Comparison of ENCODE assay signal across 1 cellular context in the genomic region with DNA sequence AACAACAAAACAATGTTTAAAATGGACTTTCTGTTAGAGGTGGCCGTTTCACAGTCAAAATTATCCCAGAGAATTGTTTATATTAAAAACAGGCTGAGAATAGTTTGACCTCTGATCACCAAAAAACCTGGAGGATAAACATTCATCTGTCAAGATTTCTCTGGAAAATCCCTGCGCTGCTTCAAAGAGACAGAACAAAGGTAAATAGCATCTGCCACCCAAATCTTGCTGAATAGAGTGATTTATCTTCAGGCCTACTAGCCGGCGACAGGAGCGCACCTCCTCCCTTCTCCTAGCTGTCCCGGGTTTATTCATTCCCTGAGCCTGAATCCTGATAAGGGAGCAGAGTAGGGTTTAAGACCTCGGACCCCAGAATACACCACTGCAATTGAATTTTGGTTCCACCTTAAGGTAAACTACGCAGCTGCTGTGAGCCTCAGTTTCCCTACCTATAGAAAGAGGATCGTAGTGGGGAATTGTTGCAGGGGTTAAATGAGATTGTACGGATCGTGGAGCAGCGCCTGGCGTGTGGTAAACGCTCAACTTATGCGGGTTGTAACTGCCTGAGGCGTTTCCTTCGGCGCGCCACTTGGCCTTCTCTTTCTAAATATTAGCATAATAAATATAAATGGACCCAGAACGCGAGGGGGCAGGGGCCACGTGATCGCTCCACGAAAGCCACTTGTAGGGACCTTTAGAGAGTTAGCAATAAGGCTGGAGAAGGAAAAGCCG.
TF ChIP-seq lines count a peak whose summit lies in the region.

No MANE protein-coding gene starts in this region.

TF ChIP-seq in K562, 482 proteins besides CTCF, POLR2A, EP300 and RAD21 (continued from another document and continues in another):
- TF ChIP-seq, protein P1, sequence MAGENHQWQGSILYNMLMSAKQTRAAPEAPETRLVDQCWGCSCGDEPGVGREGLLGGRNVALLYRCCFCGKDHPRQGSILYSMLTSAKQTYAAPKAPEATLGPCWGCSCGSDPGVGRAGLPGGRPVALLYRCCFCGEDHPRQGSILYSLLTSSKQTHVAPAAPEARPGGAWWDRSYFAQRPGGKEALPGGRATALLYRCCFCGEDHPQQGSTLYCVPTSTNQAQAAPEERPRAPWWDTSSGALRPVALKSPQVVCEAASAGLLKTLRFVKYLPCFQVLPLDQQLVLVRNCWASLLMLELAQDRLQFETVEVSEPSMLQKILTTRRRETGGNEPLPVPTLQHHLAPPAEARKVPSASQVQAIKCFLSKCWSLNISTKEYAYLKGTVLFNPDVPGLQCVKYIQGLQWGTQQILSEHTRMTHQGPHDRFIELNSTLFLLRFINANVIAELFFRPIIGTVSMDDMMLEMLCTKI (IDR thresholded peaks at IDR 0.05; ENCODE audit: partially characterized antibody), result no peak
- TF ChIP-seq COPS2 (conservative IDR thresholded peaks at IDR 0.05) (no peak), CHD4 (IDR thresholded peaks at IDR 0.05; ENCODE audit: insufficient read depth, insufficient replicate concordance, low read depth, low read length, poor library complexity, severe bottlenecking) (no peak), HCFC1 (IDR thresholded peaks at IDR 0.05; ENCODE audit: low read depth, low read length) (no peak), ZNF175 (CRISPR knock-in tag; IDR thresholded peaks at IDR 0.05; ENCODE audit: low read depth) (no peak), GTF2A2 (tag; IDR thresholded peaks at IDR 0.05) (no peak), ZNF445 (CRISPR knock-in tag; IDR thresholded peaks at IDR 0.05; ENCODE audit: low read depth) (no peak), KDM4B (IDR thresholded peaks at IDR 0.05; ENCODE audit: borderline replicate concordance in 2 of 2, low read depth in 1 of 2) (no peak), ZFP1 (CRISPR knock-in tag; IDR thresholded peaks at IDR 0.05) (no peak), ETS2 (tag; IDR thresholded peaks at IDR 0.05; ENCODE audit: borderline replicate concordance, poor library complexity, severe bottlenecking) (no peak), CEBPB (tag; IDR thresholded peaks at IDR 0.05) (no peak), ZNF165 (CRISPR knock-in tag; IDR thresholded peaks at IDR 0.05; ENCODE audit: borderline replicate concordance) (no peak), SRSF7 (optimal IDR thresholded peaks at IDR 0.05; ENCODE audit: low read depth, low read length) (no peak), ZSCAN29 (IDR thresholded peaks at IDR 0.05) (peak; percentile 47; the same call in 1 of the 2 replicates), RHOXF2B (CRISPR knock-in tag; conservative IDR thresholded peaks at IDR 0.05) (no peak), ADNP (tag; IDR thresholded peaks at IDR 0.05) (no peak), ZNF766 (CRISPR knock-in tag; conservative IDR thresholded peaks at IDR 0.05) (no peak), MTA3 (IDR thresholded peaks at IDR 0.05; ENCODE audit: borderline replicate concordance) (peak; percentile 86), TRIM24 (IDR thresholded peaks at IDR 0.05) (peak in 1 of 2 experiments; percentile 14; a peak in 1 of 4 replicates), RFX7 (CRISPR knock-in tag; IDR thresholded peaks at IDR 0.05) (peak; percentile 68; the same call in 1 of the 2 replicates), ZNF324 (CRISPR knock-in tag; IDR thresholded peaks at IDR 0.05) (no peak), FOSL1 (tag; conservative IDR thresholded peaks at IDR 0.05) (no peak), MYC (IDR thresholded peaks at IDR 0.05; ENCODE audit: low read depth, low read length) (peak; percentile 55; the same call in 1 of the 2 replicates), MYC (CRISPR knock-in tag; IDR thresholded peaks at IDR 0.05; ENCODE audit: borderline replicate concordance, low read depth) (no peak), SRSF9 (IDR thresholded peaks at IDR 0.05; ENCODE audit: borderline replicate concordance, low read depth, low read length) (no peak), GTF2E2 (tag; IDR thresholded peaks at IDR 0.05) (no peak), ZNF12 (CRISPR knock-in tag; IDR thresholded peaks at IDR 0.05) (no peak), POLR2G (IDR thresholded peaks at IDR 0.05; ENCODE audit: low read depth, low read length) (no peak), ZBTB8A (IDR thresholded peaks at IDR 0.05; ENCODE audit: partially characterized antibody) (no peak), PPARD (CRISPR knock-in tag; IDR thresholded peaks at IDR 0.05) (no peak), HNRNPLL (IDR thresholded peaks at IDR 0.05; ENCODE audit: low read depth, low read length, poor library complexity, severe bottlenecking) (peak; percentile 70), TEAD2 (tag; IDR thresholded peaks at IDR 0.05) (no peak), PHB2 (IDR thresholded peaks at IDR 0.05; ENCODE audit: low read depth) (no peak), KHSRP (IDR thresholded peaks at IDR 0.05) (no peak), CAMTA2 (CRISPR knock-in tag; conservative IDR thresholded peaks at IDR 0.05) (no peak), ZNF778 (CRISPR knock-in tag; IDR thresholded peaks at IDR 0.05) (no peak), NFYB (IDR thresholded peaks at IDR 0.05; ENCODE audit: extremely low read depth, insufficient read length) (no peak), TGIF2 (CRISPR knock-in tag; IDR thresholded peaks at IDR 0.05) (no peak), NELFE (IDR thresholded peaks at IDR 0.05; ENCODE audit: insufficient read depth, insufficient read length) (no peak), HMGN3 (IDR thresholded peaks at IDR 0.05; ENCODE audit: borderline replicate concordance, extremely low read depth, insufficient read length, low read depth, low read length) (no peak), L3MBTL2 (IDR thresholded peaks at IDR 0.05) (peak; percentile 68; the same call in 1 of the 2 replicates), ZKSCAN1 (IDR thresholded peaks at IDR 0.05; ENCODE audit: low read depth, low read length) (no peak), ZNF717 (CRISPR knock-in tag; IDR thresholded peaks at IDR 0.05) (no peak)
- TF ChIP-seq, protein P2, sequence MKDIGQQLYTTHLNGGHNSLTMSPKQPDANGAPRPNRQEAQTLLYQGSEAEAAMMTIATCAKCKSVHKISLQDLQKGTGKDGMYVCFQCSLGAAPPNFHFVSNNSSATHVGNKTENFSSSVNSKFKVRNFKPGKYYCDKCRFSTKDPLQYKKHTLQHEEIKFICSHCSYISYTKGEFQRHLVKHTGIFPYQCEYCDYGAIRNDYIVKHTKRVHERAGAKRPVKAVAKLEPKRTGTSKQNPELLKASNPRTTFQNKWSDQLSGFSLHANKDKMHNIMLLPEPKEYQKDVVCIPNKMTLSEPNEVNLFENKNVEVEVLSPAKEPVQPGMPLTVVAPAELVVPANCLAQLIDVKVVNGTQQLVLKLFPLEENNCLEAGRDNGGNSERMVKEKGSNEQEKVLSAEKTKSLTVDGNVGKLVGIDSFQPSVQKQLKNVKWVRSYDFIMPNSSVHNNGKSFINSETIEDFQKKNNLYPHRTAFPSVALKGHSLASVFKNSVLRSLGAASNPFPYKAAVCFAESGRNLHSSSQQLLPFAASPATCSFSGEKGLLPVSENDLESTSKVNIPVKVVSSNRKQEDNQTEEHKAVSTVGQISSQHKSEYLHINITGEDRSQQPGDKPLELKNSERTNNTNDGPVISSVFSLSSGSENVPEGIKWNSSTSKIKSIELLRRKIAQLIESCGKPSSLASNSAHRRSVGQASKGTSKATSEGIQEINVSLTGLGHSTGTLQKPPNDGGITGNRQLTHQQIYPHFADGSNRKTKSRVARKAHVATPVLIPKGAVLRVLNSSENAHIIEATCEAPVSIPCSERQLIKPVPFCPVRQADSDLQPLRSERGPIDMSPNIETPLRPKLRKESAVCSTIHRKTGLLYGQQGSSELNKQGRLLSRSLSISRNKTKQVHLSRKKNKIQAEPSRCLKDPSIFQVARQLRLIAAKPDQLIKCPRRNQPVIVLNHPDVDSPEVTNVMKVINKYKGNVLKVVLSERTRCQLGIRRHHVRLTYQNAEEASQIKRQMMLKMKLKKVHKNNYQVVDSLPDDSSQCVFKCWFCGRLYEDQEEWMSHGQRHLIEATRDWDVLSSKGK (CRISPR knock-in tag; IDR thresholded peaks at IDR 0.05), result no peak
- TF ChIP-seq, protein P3, sequence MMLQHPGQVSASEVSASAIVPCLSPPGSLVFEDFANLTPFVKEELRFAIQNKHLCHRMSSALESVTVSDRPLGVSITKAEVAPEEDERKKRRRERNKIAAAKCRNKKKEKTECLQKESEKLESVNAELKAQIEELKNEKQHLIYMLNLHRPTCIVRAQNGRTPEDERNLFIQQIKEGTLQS (IDR thresholded peaks at IDR 0.05), result no peak
- TF ChIP-seq, protein P3 (CRISPR knock-in tag; conservative IDR thresholded peaks at IDR 0.05), result no peak
- TF ChIP-seq, protein P4, sequence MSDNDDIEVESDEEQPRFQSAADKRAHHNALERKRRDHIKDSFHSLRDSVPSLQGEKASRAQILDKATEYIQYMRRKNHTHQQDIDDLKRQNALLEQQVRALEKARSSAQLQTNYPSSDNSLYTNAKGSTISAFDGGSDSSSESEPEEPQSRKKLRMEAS (CRISPR knock-in tag; IDR thresholded peaks at IDR 0.05), result peak; percentile 61
- TF ChIP-seq, protein P5, sequence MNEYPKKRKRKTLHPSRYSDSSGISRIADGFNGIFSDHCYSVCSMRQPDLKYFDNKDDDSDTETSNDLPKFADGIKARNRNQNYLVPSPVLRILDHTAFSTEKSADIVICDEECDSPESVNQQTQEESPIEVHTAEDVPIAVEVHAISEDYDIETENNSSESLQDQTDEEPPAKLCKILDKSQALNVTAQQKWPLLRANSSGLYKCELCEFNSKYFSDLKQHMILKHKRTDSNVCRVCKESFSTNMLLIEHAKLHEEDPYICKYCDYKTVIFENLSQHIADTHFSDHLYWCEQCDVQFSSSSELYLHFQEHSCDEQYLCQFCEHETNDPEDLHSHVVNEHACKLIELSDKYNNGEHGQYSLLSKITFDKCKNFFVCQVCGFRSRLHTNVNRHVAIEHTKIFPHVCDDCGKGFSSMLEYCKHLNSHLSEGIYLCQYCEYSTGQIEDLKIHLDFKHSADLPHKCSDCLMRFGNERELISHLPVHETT (CRISPR knock-in tag; conservative IDR thresholded peaks at IDR 0.05 in 1 of 2, IDR thresholded peaks at IDR 0.05 in 1 of 2), result no peak
- TF ChIP-seq, protein P6, sequence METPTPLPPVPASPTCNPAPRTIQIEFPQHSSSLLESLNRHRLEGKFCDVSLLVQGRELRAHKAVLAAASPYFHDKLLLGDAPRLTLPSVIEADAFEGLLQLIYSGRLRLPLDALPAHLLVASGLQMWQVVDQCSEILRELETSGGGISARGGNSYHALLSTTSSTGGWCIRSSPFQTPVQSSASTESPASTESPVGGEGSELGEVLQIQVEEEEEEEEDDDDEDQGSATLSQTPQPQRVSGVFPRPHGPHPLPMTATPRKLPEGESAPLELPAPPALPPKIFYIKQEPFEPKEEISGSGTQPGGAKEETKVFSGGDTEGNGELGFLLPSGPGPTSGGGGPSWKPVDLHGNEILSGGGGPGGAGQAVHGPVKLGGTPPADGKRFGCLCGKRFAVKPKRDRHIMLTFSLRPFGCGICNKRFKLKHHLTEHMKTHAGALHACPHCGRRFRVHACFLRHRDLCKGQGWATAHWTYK (CRISPR knock-in tag; IDR thresholded peaks at IDR 0.05), result no peak
- TF ChIP-seq, protein P7, sequence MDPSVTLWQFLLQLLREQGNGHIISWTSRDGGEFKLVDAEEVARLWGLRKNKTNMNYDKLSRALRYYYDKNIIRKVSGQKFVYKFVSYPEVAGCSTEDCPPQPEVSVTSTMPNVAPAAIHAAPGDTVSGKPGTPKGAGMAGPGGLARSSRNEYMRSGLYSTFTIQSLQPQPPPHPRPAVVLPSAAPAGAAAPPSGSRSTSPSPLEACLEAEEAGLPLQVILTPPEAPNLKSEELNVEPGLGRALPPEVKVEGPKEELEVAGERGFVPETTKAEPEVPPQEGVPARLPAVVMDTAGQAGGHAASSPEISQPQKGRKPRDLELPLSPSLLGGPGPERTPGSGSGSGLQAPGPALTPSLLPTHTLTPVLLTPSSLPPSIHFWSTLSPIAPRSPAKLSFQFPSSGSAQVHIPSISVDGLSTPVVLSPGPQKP (CRISPR knock-in tag; IDR thresholded peaks at IDR 0.05), result no peak
- TF ChIP-seq, protein P8, sequence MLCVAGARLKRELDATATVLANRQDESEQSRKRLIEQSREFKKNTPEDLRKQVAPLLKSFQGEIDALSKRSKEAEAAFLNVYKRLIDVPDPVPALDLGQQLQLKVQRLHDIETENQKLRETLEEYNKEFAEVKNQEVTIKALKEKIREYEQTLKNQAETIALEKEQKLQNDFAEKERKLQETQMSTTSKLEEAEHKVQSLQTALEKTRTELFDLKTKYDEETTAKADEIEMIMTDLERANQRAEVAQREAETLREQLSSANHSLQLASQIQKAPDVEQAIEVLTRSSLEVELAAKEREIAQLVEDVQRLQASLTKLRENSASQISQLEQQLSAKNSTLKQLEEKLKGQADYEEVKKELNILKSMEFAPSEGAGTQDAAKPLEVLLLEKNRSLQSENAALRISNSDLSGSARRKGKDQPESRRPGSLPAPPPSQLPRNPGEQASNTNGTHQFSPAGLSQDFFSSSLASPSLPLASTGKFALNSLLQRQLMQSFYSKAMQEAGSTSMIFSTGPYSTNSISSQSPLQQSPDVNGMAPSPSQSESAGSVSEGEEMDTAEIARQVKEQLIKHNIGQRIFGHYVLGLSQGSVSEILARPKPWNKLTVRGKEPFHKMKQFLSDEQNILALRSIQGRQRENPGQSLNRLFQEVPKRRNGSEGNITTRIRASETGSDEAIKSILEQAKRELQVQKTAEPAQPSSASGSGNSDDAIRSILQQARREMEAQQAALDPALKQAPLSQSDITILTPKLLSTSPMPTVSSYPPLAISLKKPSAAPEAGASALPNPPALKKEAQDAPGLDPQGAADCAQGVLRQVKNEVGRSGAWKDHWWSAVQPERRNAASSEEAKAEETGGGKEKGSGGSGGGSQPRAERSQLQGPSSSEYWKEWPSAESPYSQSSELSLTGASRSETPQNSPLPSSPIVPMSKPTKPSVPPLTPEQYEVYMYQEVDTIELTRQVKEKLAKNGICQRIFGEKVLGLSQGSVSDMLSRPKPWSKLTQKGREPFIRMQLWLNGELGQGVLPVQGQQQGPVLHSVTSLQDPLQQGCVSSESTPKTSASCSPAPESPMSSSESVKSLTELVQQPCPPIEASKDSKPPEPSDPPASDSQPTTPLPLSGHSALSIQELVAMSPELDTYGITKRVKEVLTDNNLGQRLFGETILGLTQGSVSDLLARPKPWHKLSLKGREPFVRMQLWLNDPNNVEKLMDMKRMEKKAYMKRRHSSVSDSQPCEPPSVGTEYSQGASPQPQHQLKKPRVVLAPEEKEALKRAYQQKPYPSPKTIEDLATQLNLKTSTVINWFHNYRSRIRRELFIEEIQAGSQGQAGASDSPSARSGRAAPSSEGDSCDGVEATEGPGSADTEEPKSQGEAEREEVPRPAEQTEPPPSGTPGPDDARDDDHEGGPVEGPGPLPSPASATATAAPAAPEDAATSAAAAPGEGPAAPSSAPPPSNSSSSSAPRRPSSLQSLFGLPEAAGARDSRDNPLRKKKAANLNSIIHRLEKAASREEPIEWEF (CRISPR knock-in tag; IDR thresholded peaks at IDR 0.05), result no peak
